Comparison of ENCODE assay signal across 13 cellular contexts in the genomic region with DNA sequence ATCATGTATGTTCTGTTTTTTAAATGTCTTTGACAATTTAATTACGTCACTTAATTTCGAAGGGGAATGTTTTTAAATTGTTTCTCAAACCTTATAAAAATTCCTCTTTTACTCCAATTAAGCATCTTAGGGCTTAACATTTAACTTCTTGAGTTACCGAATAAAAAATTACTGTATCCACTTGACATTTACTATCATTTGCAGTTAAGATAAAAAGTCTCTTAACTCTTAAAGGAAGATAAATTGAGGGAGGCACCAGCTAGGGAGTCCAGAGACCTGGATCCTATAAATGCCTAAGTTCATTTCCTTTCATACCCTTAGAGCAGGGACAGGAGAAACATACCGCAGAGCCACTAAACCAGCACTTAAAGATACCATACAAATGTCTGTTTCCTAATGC.
DNase-seq lines count a peak whose midpoint lies in the region; ATAC-seq and TF ChIP-seq lines count a peak whose summit lies in the region.
"Had no signal": no experiment of that assay in that cellular context is flagged by ENCODE, and none has a peak within 500 bp of the region (broad histone marks: within the 10 kb centered on the region; RNA-seq: fewer than 3 reads in every experiment).

No MANE protein-coding gene starts in this region.

- peak overlapping the region; percentile 49; the same call in 1 of the 2 replicates for H3K9ac ChIP-seq in iPS-20b (ENCODE audit: low read depth, low read length)

- H3K4me3 ChIP-seq in brain microvascular endothelial cell (ENCODE audit: low read depth, low read length) (no peak overlapping the region), iPS-20b (ENCODE audit: low read length) (no peak overlapping the region), gastrocnemius medialis (no peak overlapping the region)

- in situ Hi-C loops in brain microvascular endothelial cell (cut with HindIII; ENCODE audit: low pct_ligation_motif_present, low sequenced_read_pairs) = loop anchor here (25.0 kb wide), 1 partner anchor 91 kb away; the partner anchor contains the start of gene DUSP6
- in situ Hi-C loops in gastrocnemius medialis (cut with MboI; ENCODE audit: low sequenced_read_pairs in 4 of 4) = loop anchor here in 3 of 4 donors (10.0 to 25.0 kb wide), 4 partner anchors 398 to 441 kb away; no protein-coding TSS in a partner anchor

- no peak for TF ChIP-seq CTCF in brain microvascular endothelial cell (IDR thresholded peaks at IDR 0.05; ENCODE audit: low read depth, low read length, missing control alignments)
- no peak for TF ChIP-seq CTCF in gastrocnemius medialis (IDR thresholded peaks at IDR 0.05 in 4 of 5, conservative IDR thresholded peaks at IDR 0.05 in 1 of 5)
- no peak for TF ChIP-seq CTCF in GM20000 (IDR thresholded peaks at IDR 0.05; ENCODE audit: extremely low read depth, missing control alignments)

- peak overlapping the region; percentile 95 for H3K27ac ChIP-seq in brain microvascular endothelial cell
- no peak overlapping the region for H3K27ac ChIP-seq in iPS-20b (ENCODE audit: low read length)
- H3K27ac ChIP-seq in gastrocnemius medialis = peak overlapping the region; percentile 5 to 35 (median 18)
- H3K27ac ChIP-seq: foreskin keratinocyte had no signal

- no peak for ATAC-seq in gastrocnemius medialis
- ATAC-seq in esophagus mucosa = no peak
- ATAC-seq in GM21515 (IDR thresholded peaks at IDR 0.05; ENCODE audit: unreplicated experiment) = no peak
- ATAC-seq: foreskin keratinocyte had no signal

- H3K36me3 ChIP-seq in brain microvascular endothelial cell (replicated peaks) = no peaks in the 10 kb centered on the region
- no peaks in the 10 kb centered on the region for H3K36me3 ChIP-seq in iPS-20b (ENCODE audit: insufficient read depth, low read depth, low read length)
- H3K36me3 ChIP-seq in gastrocnemius medialis = no peaks in the 10 kb centered on the region

- no peak for TF ChIP-seq POLR2A in gastrocnemius medialis (IDR thresholded peaks at IDR 0.05)

- peak; percentile 93 for DNase-seq in DMS114 treated with DMSO at 0.1 percent for 48 hours (lab: John Stamatoyannopoulos, UW; ENCODE audit: unreplicated experiment)
- no peak for DNase-seq in brain microvascular endothelial cell
- no peak for DNase-seq in gastrocnemius medialis
- DNase-seq in posterior cingulate gyrus = no peak
- DNase-seq in GM20000 (ENCODE audit: low spot score) = no peak
- DNase-seq: activated CD4-positive, alpha-beta T cell treated with anti-CD3 and anti-CD28 coated beads for 1 hour; DMS53; foreskin keratinocyte; NCI-H1105; NCI-H69 had no signal

- intact Hi-C loops in gastrocnemius medialis (cut with DNase I; ENCODE audit: low total_unique reads) (loop anchor here (2.0 kb wide), 1 partner anchor 104 kb away; no protein-coding TSS in a partner anchor), posterior cingulate gyrus (cut with DNase I) (no loop called here)

- H3K4me1 ChIP-seq in iPS-20b (ENCODE audit: insufficient read depth, low read length) (peaks cover 37% of the 10 kb centered on the region), gastrocnemius medialis (peaks cover 33 to 35% of the 10 kb centered on the region in 2 donors)

- no peaks in the 10 kb centered on the region for H3K9me3 ChIP-seq in iPS-20b (ENCODE audit: insufficient read depth, low read depth, low read length)
- no peaks in the 10 kb centered on the region for H3K9me3 ChIP-seq in gastrocnemius medialis

- H3K27me3 ChIP-seq in brain microvascular endothelial cell (replicated peaks) = no peaks in the 10 kb centered on the region
- no peaks in the 10 kb centered on the region for H3K27me3 ChIP-seq in iPS-20b (ENCODE audit: insufficient read depth, low read length)
- H3K27me3 ChIP-seq in gastrocnemius medialis = no peaks in the 10 kb centered on the region
- H3K27me3 ChIP-seq: foreskin keratinocyte had no signal
